ENCODE assay signal across 14 cellular contexts in the genomic region with DNA sequence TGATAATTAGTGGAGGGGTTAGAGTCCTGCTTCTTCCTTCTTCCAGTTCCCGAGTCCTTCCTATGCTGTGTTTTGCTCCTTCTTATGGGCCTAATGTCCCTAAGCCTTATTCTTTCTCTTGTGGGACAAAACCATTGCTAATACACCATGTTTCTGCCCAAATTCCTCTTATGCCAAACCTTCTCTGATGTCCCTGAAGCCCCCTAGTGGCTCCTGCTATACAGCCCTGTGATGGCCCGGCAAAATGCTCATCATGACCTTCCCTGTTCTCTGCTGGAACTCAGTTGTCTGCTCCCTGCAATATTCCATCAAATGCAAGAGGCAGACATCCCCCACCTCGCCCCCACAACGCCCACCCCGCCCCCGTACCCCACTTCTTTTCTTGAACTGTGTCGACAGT.
A peak's percentile ranks its signal among the peaks of the same experiment; 100 is the strongest.
DNase-seq lines count a peak whose midpoint lies in the region; ATAC-seq and TF ChIP-seq lines count a peak whose summit lies in the region.
"Had no signal": no experiment of that assay in that cellular context is flagged by ENCODE, and none has a peak within 500 bp of the region (broad histone marks: within the 10 kb centered on the region; RNA-seq: fewer than 3 reads in every experiment).

No MANE protein-coding gene starts in this region.

- H3K9ac ChIP-seq in endodermal cell (ENCODE audit: extremely low read depth, low read length, poor library complexity, severe bottlenecking): no peak overlapping the region

- H3K36me3 ChIP-seq in endodermal cell (ENCODE audit: control insufficient read depth, insufficient read depth, low read length): no peaks in the 10 kb centered on the region

- no peak overlapping the region for H3K27ac Mint-ChIP-seq in endodermal cell
- H3K27ac Mint-ChIP-seq: activated T-helper 2 cell treated with anti-CD3 and anti-CD28 coated beads, Interferon-gamma antibody, Interleukin-2, Interleukin-4, amounts not matched to agents 10 μg/mL and 5 μg/mL and 100 μg/mL, durations not matched to agents 14 hours and 24 hours and 36 hours had no signal

- H3K4me1 Mint-ChIP-seq in endodermal cell: no peaks in the 10 kb centered on the region

- no peaks in the 10 kb centered on the region for H3K27me3 Mint-ChIP-seq in endodermal cell (ENCODE audit: insufficient read depth)

- H3K4me1 ChIP-seq in endodermal cell (ENCODE audit: control insufficient read depth, insufficient read depth, low read length): no peaks in the 10 kb centered on the region

- no peaks in the 10 kb centered on the region for H3K27me3 ChIP-seq in endodermal cell (ENCODE audit: control insufficient read depth, insufficient read depth, low read length, poor library complexity, severe bottlenecking)

- H3K27ac ChIP-seq in endodermal cell (ENCODE audit: low read depth, low read length): no peak overlapping the region

- H3K4me3 ChIP-seq in endodermal cell (ENCODE audit: low read length) (no peak overlapping the region), retinal pigment epithelial cell (ENCODE audit: low read length) (no peak overlapping the region)

- DNase-seq in DMS 273 (lab: John Stamatoyannopoulos, UW; ENCODE audit: unreplicated experiment): peak; percentile 8
- no peak for DNase-seq in DMS 273 treated with DMSO at 0.1 percent for 48 hours (lab: John Stamatoyannopoulos, UW)
- DNase-seq in OCI-M1 (lab: John Stamatoyannopoulos, UW): peak; percentile 7
- peak; percentile 78 for DNase-seq in endodermal cell
- no peak for DNase-seq in retinal pigment epithelial cell (ENCODE audit: low read depth)
- DNase-seq: 8988T, cortex of kidney, erythroblast, left colon, NCI-H1092 had no signal

- H3K4me3 Mint-ChIP-seq in endodermal cell: no peak overlapping the region

- ATAC-seq in GM21529 (IDR thresholded peaks at IDR 0.05; ENCODE audit: unreplicated experiment) (no peak), GM19023 (IDR thresholded peaks at IDR 0.05; ENCODE audit: unreplicated experiment) (no peak), HG02759 (IDR thresholded peaks at IDR 0.05; ENCODE audit: unreplicated experiment) (no peak)
- ATAC-seq: left colon had no signal

- H3K9me3 Mint-ChIP-seq in endodermal cell: no peaks in the 10 kb centered on the region

- TF ChIP-seq CTCF in endodermal cell (conservative IDR thresholded peaks at IDR 0.05): peak; percentile 79
- TF ChIP-seq CTCF in retinal pigment epithelial cell (conservative IDR thresholded peaks at IDR 0.05; ENCODE audit: low read depth, low read length): peak; percentile 31

- WGBS in endodermal cell (ENCODE audit: insufficient coverage in 1 of 2, insufficient read length in 1 of 2), 2 experiments: 89 to 90% methylated on average over 2 to 7 of the region's 7 CpGs

- H3K36me3 Mint-ChIP-seq in endodermal cell (ENCODE audit: low read depth): no peaks in the 10 kb centered on the region

- no peaks in the 10 kb centered on the region for H3K9me3 ChIP-seq in endodermal cell (ENCODE audit: control insufficient read depth, low read length)

Comparison
In these comparisons a context has a peak if more than half of its experiments do, and no peak if none do; other contexts are left out.
1. DNase-seq: peak in DMS 273 (single experiment), OCI-M1 (single experiment) and endodermal cell (single experiment); none in DMS 273 treated with DMSO at 0.1 percent for 48 hours (single experiment) and retinal pigment epithelial cell (single experiment).